1 cellular context compared by ENCODE assay signal in the genomic region with DNA sequence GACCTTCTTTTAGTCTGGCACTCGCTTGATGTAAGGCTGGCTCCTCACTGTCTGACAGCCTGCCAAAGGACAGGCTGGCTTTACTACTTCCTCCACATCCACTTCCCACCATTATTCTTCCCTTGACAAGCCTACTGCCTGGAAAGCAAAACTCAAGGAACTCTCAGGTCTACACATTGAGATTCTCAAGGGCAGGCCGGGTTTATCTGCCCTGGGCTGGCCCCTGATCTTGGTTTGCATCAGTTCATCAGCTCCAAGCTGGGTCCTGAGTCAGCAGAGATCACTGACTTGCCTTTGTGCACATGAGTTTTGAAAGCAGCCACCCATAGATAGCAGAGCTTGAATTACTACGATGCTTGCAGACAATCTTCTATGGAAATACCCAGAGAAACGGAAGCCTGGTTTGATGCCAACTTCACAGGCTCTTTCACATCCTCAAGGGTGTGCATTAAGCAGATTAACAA.
TF ChIP-seq lines count a peak whose summit lies in the region.

No MANE protein-coding gene starts in this region.

TF ChIP-seq in GM12878, 131 proteins besides CTCF, POLR2A, EP300 and RAD21:
- TF ChIP-seq PBX3 (IDR thresholded peaks at IDR 0.05; ENCODE audit: insufficient replicate concordance, low read depth, low read length) (no peak), ZNF687 (IDR thresholded peaks at IDR 0.05) (0 out of 2 replicates have a peak, but pooled peaks have one; percentile 42), HDGF (IDR thresholded peaks at IDR 0.05) (no peak), MEF2B (IDR thresholded peaks at IDR 0.05; ENCODE audit: partially characterized antibody, poor library complexity, severe bottlenecking) (no peak), FOS (IDR thresholded peaks at IDR 0.05; ENCODE audit: borderline replicate concordance, extremely low read depth, insufficient read length) (no peak), SMARCA5 (IDR thresholded peaks at IDR 0.05) (no peak), BRCA1 (IDR thresholded peaks at IDR 0.05; ENCODE audit: low read depth, low read length) (no peak), TCF7 (IDR thresholded peaks at IDR 0.05; ENCODE audit: borderline replicate concordance) (no peak), SMC3 (IDR thresholded peaks at IDR 0.05; ENCODE audit: borderline replicate concordance, low read length) (0 out of 2 replicates have a peak, but pooled peaks have one; percentile 7), KLF5 (IDR thresholded peaks at IDR 0.05; ENCODE audit: partially characterized antibody) (no peak), SUZ12 (IDR thresholded peaks at IDR 0.05; ENCODE audit: unreplicated experiment) (no peak), POLR2AphosphoS2 (IDR thresholded peaks at IDR 0.05; ENCODE audit: low read depth, low read length) (no peak), IKZF2 (IDR thresholded peaks at IDR 0.05) (0 out of 4 replicates have a peak, but pooled peaks of 1 of the 2 experiments have one; percentile 9), CBX3 (IDR thresholded peaks at IDR 0.05; ENCODE audit: borderline replicate concordance, low read depth) (no peak), JUND (IDR thresholded peaks at IDR 0.05; ENCODE audit: low read depth, low read length) (no peak), SIN3A (IDR thresholded peaks at IDR 0.05; ENCODE audit: low read depth, low read length) (no peak), POLR2AphosphoS5 (IDR thresholded peaks at IDR 0.05; ENCODE audit: low read length) (no peak), E2F8 (IDR thresholded peaks at IDR 0.05; ENCODE audit: low read depth, partially characterized antibody) (no peak), RFX5 (IDR thresholded peaks at IDR 0.05; ENCODE audit: low read depth, low read length) (no peak), IKZF1 (conservative IDR thresholded peaks at IDR 0.05) (0 out of 2 replicates have a peak, but pooled peaks have one; percentile 15), NR2F1 (conservative IDR thresholded peaks at IDR 0.05) (0 out of 2 replicates have a peak, but pooled peaks have one; percentile 13), STAT1 (conservative IDR thresholded peaks at IDR 0.05) (no peak), CHD4 (IDR thresholded peaks at IDR 0.05) (no peak), EZH2 (IDR thresholded peaks at IDR 0.05; ENCODE audit: borderline replicate concordance, control insufficient read depth, low read depth, low read length) (no peak), SPI1 (IDR thresholded peaks at IDR 0.05; ENCODE audit: borderline replicate concordance, insufficient read depth, low read depth, low read length) (peak; percentile 23; the same call in 1 of the 2 replicates), PAX5 (IDR thresholded peaks at IDR 0.05; ENCODE audit: borderline replicate concordance, low read depth, low read length) (0 out of 2 replicates have a peak, but pooled peaks have one; percentile 35), RCOR1 (conservative IDR thresholded peaks at IDR 0.05; ENCODE audit: low read depth, low read length) (no peak), TBL1XR1 (IDR thresholded peaks at IDR 0.05; ENCODE audit: low read depth, low read length) (no peak), TARDBP (IDR thresholded peaks at IDR 0.05; ENCODE audit: borderline replicate concordance) (no peak), YBX1 (IDR thresholded peaks at IDR 0.05) (no peak), GABPA (IDR thresholded peaks at IDR 0.05; ENCODE audit: low read depth) (no peak), BHLHE40 (IDR thresholded peaks at IDR 0.05; ENCODE audit: borderline replicate concordance in 1 of 2, low read depth in 2 of 2, low read length in 1 of 2) (peak; percentile 28 to 38; a peak in 2 of 4 replicates), POU2F2 (IDR thresholded peaks at IDR 0.05; ENCODE audit: borderline replicate concordance, low read depth, low read length) (peak; percentile 10; the same call in 1 of the 3 replicates), E2F4 (IDR thresholded peaks at IDR 0.05; ENCODE audit: low read depth, low read length) (no peak), MTA3 (IDR thresholded peaks at IDR 0.05; ENCODE audit: borderline replicate concordance, low read length) (no peak), LARP7 (IDR thresholded peaks at IDR 0.05) (no peak), SREBF1 (IDR thresholded peaks at IDR 0.05; ENCODE audit: low read length) (no peak), CREB1 (IDR thresholded peaks at IDR 0.05; ENCODE audit: low read depth) (no peak)
- TF ChIP-seq, protein P1, sequence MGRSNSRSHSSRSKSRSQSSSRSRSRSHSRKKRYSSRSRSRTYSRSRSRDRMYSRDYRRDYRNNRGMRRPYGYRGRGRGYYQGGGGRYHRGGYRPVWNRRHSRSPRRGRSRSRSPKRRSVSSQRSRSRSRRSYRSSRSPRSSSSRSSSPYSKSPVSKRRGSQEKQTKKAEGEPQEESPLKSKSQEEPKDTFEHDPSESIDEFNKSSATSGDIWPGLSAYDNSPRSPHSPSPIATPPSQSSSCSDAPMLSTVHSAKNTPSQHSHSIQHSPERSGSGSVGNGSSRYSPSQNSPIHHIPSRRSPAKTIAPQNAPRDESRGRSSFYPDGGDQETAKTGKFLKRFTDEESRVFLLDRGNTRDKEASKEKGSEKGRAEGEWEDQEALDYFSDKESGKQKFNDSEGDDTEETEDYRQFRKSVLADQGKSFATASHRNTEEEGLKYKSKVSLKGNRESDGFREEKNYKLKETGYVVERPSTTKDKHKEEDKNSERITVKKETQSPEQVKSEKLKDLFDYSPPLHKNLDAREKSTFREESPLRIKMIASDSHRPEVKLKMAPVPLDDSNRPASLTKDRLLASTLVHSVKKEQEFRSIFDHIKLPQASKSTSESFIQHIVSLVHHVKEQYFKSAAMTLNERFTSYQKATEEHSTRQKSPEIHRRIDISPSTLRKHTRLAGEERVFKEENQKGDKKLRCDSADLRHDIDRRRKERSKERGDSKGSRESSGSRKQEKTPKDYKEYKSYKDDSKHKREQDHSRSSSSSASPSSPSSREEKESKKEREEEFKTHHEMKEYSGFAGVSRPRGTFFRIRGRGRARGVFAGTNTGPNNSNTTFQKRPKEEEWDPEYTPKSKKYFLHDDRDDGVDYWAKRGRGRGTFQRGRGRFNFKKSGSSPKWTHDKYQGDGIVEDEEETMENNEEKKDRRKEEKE (IDR thresholded peaks at IDR 0.05): no peak
- TF ChIP-seq, protein P2, sequence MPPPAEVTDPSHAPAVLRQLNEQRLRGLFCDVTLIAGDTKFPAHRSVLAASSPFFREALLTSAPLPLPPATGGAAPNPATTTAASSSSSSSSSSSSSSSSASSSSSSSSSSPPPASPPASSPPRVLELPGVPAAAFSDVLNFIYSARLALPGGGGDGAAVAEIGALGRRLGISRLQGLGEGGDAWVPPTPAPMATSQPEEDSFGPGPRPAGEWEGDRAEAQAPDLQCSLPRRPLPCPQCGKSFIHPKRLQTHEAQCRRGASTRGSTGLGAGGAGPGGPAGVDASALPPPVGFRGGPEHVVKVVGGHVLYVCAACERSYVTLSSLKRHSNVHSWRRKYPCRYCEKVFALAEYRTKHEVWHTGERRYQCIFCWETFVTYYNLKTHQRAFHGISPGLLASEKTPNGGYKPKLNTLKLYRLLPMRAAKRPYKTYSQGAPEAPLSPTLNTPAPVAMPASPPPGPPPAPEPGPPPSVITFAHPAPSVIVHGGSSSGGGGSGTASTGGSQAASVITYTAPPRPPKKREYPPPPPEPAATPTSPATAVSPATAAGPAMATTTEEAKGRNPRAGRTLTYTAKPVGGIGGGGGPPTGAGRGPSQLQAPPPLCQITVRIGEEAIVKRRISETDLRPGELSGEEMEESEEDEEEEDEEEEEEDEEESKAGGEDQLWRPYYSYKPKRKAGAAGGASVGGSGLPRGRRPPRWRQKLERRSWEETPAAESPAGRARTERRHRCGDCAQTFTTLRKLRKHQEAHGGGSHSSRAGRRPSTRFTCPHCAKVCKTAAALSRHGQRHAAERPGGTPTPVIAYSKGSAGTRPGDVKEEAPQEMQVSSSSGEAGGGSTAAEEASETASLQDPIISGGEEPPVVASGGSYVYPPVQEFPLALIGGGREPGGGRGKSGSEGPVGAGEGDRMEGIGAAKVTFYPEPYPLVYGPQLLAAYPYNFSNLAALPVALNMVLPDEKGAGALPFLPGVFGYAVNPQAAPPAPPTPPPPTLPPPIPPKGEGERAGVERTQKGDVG (CRISPR knock-in tag; IDR thresholded peaks at IDR 0.05): no peak
- TF ChIP-seq, protein P3, sequence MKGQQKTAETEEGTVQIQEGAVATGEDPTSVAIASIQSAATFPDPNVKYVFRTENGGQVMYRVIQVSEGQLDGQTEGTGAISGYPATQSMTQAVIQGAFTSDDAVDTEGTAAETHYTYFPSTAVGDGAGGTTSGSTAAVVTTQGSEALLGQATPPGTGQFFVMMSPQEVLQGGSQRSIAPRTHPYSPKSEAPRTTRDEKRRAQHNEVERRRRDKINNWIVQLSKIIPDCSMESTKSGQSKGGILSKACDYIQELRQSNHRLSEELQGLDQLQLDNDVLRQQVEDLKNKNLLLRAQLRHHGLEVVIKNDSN (IDR thresholded peaks at IDR 0.05; ENCODE audit: borderline replicate concordance, extremely low read length, insufficient read depth, low read depth, low read length): no peak
